ENCODE assay signal across 21 cellular contexts in genomic region chr2:80053522-80054338, GRCh38.
DNase-seq lines count a peak whose midpoint lies in the region; TF ChIP-seq lines count a peak whose summit lies in the region.
"Had no signal": no experiment of that assay in that cellular context is flagged by ENCODE, and none has a peak within 500 bp of the region (broad histone marks: within the 10 kb centered on the region; RNA-seq: fewer than 3 reads in every experiment).

No MANE protein-coding gene starts in this region.

- H3K27me3 ChIP-seq in adipocyte (replicated peaks; ENCODE audit: control insufficient read depth, insufficient read depth, low read length) (peaks cover 6% of the 10 kb centered on the region), right atrium auricular region (no peaks in the 10 kb centered on the region), uterus (no peaks in the 10 kb centered on the region), vagina (no peaks in the 10 kb centered on the region)
- H3K27me3 ChIP-seq: pancreas had no signal

- TF ChIP-seq CTCF in neural crest cell (conservative IDR thresholded peaks at IDR 0.05) (peak; percentile 15), right atrium auricular region (IDR thresholded peaks at IDR 0.05) (no peak), uterus (IDR thresholded peaks at IDR 0.05) (no peak), vagina (IDR thresholded peaks at IDR 0.05) (no peak)

- H3K4me3 ChIP-seq in adipocyte (ENCODE audit: low read length), result no peak overlapping the region
- no peak overlapping the region for H3K4me3 ChIP-seq in right atrium auricular region
- H3K4me3 ChIP-seq in uterus, result no peak overlapping the region
- no peak overlapping the region for H3K4me3 ChIP-seq in vagina
- H3K4me3 ChIP-seq: pancreas had no signal

- H3K9me3 Mint-ChIP-seq in neural crest cell, result no peaks in the 10 kb centered on the region
- H3K9me3 Mint-ChIP-seq: activated CD4-positive, alpha-beta memory T cell treated with anti-CD3 and anti-CD28 coated beads, Interleukin-2, amount 10 ng/mL, durations not matched to agents 7 days and 5 days; T-helper 2 cell treated with Interferon-gamma antibody and Interleukin-4, amounts not matched to agents 5 μg/mL and 100 μg/mL, for 36 hours had no signal

- H3K9me3 ChIP-seq in adipocyte (ENCODE audit: control insufficient read depth, low read length) (no peaks in the 10 kb centered on the region), right atrium auricular region (no peaks in the 10 kb centered on the region), uterus (no peaks in the 10 kb centered on the region), vagina (no peaks in the 10 kb centered on the region)
- H3K9me3 ChIP-seq: pancreas had no signal

- H3K4me1 Mint-ChIP-seq in neural crest cell, result no peaks in the 10 kb centered on the region
- H3K4me1 Mint-ChIP-seq: activated CD4-positive, alpha-beta memory T cell treated with anti-CD3 and anti-CD28 coated beads, Interleukin-2, amount 10 ng/mL, durations not matched to agents 7 days and 5 days; CD4-positive, CD25-positive, alpha-beta regulatory T cell; stimulated activated effector memory CD8-positive, alpha-beta T cell treated with anti-CD3 and anti-CD28 coated beads, Interleukin-12 subunit alpha, Interleukin-12 subunit beta, amount 100 ng/mL, for 72 hours had no signal

- peaks cover 7% of the 10 kb centered on the region for H3K4me1 ChIP-seq in adipocyte (ENCODE audit: control insufficient read depth, insufficient read depth, low read length)
- no peaks in the 10 kb centered on the region for H3K4me1 ChIP-seq in right atrium auricular region
- no peaks in the 10 kb centered on the region for H3K4me1 ChIP-seq in uterus
- H3K4me1 ChIP-seq in vagina, result no peaks in the 10 kb centered on the region
- H3K4me1 ChIP-seq: pancreas had no signal

- H3K36me3 Mint-ChIP-seq in neural crest cell (ENCODE audit: low read depth), result no peaks in the 10 kb centered on the region
- H3K36me3 Mint-ChIP-seq: CD4-positive, CD25-positive, alpha-beta regulatory T cell; stimulated activated effector memory CD8-positive, alpha-beta T cell treated with anti-CD3 and anti-CD28 coated beads, Interleukin-12 subunit alpha, Interleukin-12 subunit beta, amount 100 ng/mL, for 72 hours had no signal

- intact Hi-C loops in uterus (cut with DNase I; ENCODE audit: low total_unique reads), result no loop called here
- intact Hi-C loops in vagina (cut with DNase I), result no loop called here

- TF ChIP-seq POLR2A in uterus (IDR thresholded peaks at IDR 0.05) (no peak), vagina (IDR thresholded peaks at IDR 0.05) (no peak)

- H3K9ac ChIP-seq in adipocyte (ENCODE audit: low read length), result no peak overlapping the region

- no peaks in the 10 kb centered on the region for H3K27me3 Mint-ChIP-seq in neural crest cell (ENCODE audit: low read depth)
- H3K27me3 Mint-ChIP-seq: activated CD4-positive, alpha-beta memory T cell treated with anti-CD3 and anti-CD28 coated beads, Interleukin-2, amount 10 ng/mL, durations not matched to agents 7 days and 5 days; CD4-positive, CD25-positive, alpha-beta regulatory T cell had no signal

- no peak overlapping the region for H3K4me3 Mint-ChIP-seq in neural crest cell
- H3K4me3 Mint-ChIP-seq: activated CD4-positive, alpha-beta memory T cell treated with anti-CD3 and anti-CD28 coated beads, Interleukin-2, amount 10 ng/mL, durations not matched to agents 7 days and 5 days; CD4-positive, CD25-positive, alpha-beta regulatory T cell; stimulated activated effector memory CD8-positive, alpha-beta T cell treated with anti-CD3 and anti-CD28 coated beads, Interleukin-12 subunit alpha, Interleukin-12 subunit beta, amount 100 ng/mL, for 72 hours; T-helper 2 cell treated with Interferon-gamma antibody and Interleukin-4, amounts not matched to agents 5 μg/mL and 100 μg/mL, for 36 hours had no signal

- DNase-seq in EH (ENCODE audit: low read depth), result peak; percentile 18
- DNase-seq in NCI-H1092 treated with DMSO at 0.1 percent for 48 hours (lab: John Stamatoyannopoulos, UW), result peak; percentile 30
- DNase-seq in adipocyte (ENCODE audit: low read depth), result peak; percentile 3
- DNase-seq in neural crest cell (ENCODE audit: low read depth, low spot score), result no peak
- no peak for DNase-seq in right atrium auricular region (ENCODE audit: low spot score)
- DNase-seq in uterus, result no peak
- no peak for DNase-seq in NCI-H1048 (lab: John Stamatoyannopoulos, UW)
- no peak for DNase-seq in vagina (ENCODE audit: extremely low spot score in 2 of 2)
- DNase-seq: activated CD4-positive, alpha-beta memory T cell treated with anti-CD3 and anti-CD28 coated beads, Interleukin-2, amount 10 ng/mL, durations not matched to agents 7 days and 5 days; activated naive CD4-positive, alpha-beta T cell; activated T-cell treated with anti-CD3 and anti-CD28 coated beads for 4 hours; amygdala; caudate nucleus; CD4-positive, CD25-positive, alpha-beta regulatory T cell; erythroblast; hippocampal formation; NCI-H146; NCI-H446; pancreas had no signal

- H3K27ac Mint-ChIP-seq in neural crest cell (ENCODE audit: unreplicated experiment), result no peak overlapping the region
- H3K27ac Mint-ChIP-seq: activated CD4-positive, alpha-beta memory T cell treated with anti-CD3 and anti-CD28 coated beads, Interleukin-2, amount 10 ng/mL, durations not matched to agents 7 days and 5 days; CD4-positive, CD25-positive, alpha-beta regulatory T cell; stimulated activated effector memory CD8-positive, alpha-beta T cell treated with anti-CD3 and anti-CD28 coated beads, Interleukin-12 subunit alpha, Interleukin-12 subunit beta, amount 100 ng/mL, for 72 hours; T-helper 2 cell treated with Interferon-gamma antibody and Interleukin-4, amounts not matched to agents 5 μg/mL and 100 μg/mL, for 36 hours had no signal

- no peaks in the 10 kb centered on the region for H3K36me3 ChIP-seq in adipocyte (ENCODE audit: control insufficient read depth, insufficient read depth, low read length, severe bottlenecking)
- no peaks in the 10 kb centered on the region for H3K36me3 ChIP-seq in right atrium auricular region
- no peaks in the 10 kb centered on the region for H3K36me3 ChIP-seq in uterus
- no peaks in the 10 kb centered on the region for H3K36me3 ChIP-seq in vagina
- H3K36me3 ChIP-seq: pancreas had no signal

- H3K27ac ChIP-seq in right atrium auricular region, result no peak overlapping the region
- no peak overlapping the region for H3K27ac ChIP-seq in uterus
- H3K27ac ChIP-seq in vagina, result no peak overlapping the region
- H3K27ac ChIP-seq: pancreas had no signal

Comparison
In these comparisons a context has a peak if more than half of its experiments do, and no peak if none do; other contexts are left out.
1. DNase-seq: peak in EH (single experiment), NCI-H1092 treated with DMSO at 0.1 percent for 48 hours (single experiment) and adipocyte (single experiment); none in neural crest cell (single experiment), right atrium auricular region (single experiment), uterus (0 of 2), NCI-H1048 (single experiment) and vagina (0 of 2).